Comparison of ENCODE assay signal across 1 cellular context in the genomic region with DNA sequence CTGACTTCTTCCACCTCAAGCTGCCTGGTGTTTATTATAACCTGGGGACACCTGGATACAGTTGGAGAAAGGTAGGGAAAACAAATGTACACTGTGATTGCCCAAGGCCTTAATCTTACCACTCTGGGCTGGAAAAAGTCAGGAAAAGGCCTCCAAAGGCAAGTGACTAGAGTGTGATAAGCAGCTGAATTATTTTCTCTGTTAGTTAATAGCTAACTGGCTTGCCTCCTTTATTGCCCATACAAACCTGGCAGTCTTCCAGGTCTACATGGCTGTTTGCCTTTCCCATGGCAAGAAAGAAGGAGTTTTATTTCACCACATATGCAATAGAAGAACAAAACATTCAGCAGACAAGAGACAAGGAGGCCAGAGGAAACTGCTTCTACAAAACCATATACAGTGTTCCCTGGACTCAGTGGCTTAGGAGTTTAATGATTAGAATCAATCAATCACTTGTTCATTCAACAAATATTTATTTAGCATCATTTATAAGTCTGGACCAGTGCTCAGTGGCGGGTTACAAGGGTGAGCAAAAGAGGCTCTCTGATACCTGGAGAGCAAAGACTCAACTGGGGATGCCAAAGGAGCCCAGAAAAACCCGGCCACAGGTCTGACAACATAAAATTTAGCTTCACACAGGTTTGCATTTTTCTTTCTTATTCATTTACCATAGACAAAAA.
TF ChIP-seq lines count a peak whose summit lies in the region.

No MANE protein-coding gene starts in this region.

TF ChIP-seq in liver, 16 proteins besides CTCF, POLR2A, EP300 and RAD21 (continued from another document):
- TF ChIP-seq ZBTB33 (IDR thresholded peaks at IDR 0.05) (no peak), HNF4G (IDR thresholded peaks at IDR 0.05) (no peak), RXRA (IDR thresholded peaks at IDR 0.05) (peak; percentile 24 to 62), SP1 (IDR thresholded peaks at IDR 0.05) (no peak), JUND (IDR thresholded peaks at IDR 0.05) (peak in 1 of 2 donors; percentile 42), FOXA2 (IDR thresholded peaks at IDR 0.05) (no peak), YY1 (IDR thresholded peaks at IDR 0.05) (no peak)
